29 cellular contexts compared by ENCODE assay signal in genomic region chr7:158842486-158842885, GRCh38. TPM values are rescaled to one million over a fixed set of nuclear protein-coding genes. Genes with fewer than 3 reads are reported as not detected.
A peak's percentile ranks its signal among the peaks of the same experiment; 100 is the strongest.
DNase-seq lines count a peak whose midpoint lies in the region; ATAC-seq and TF ChIP-seq lines count a peak whose summit lies in the region.
"Had no signal": no experiment of that assay in that cellular context is flagged by ENCODE, and none has a peak within 500 bp of the region (broad histone marks: within the 10 kb centered on the region; RNA-seq: fewer than 3 reads in every experiment).

No MANE protein-coding gene starts in this region.

- H3K9me1 ChIP-seq in IMR-90 (ENCODE audit: insufficient read depth, low read length): no peaks in the 10 kb centered on the region

- no peak for TF ChIP-seq CTCF in IMR-90 (conservative IDR thresholded peaks at IDR 0.05; ENCODE audit: low read depth, low read length)

- no peak overlapping the region for H3K14ac ChIP-seq in IMR-90 (replicated peaks; ENCODE audit: low read depth, low read length)

- no peak overlapping the region for H3K4me2 ChIP-seq in IMR-90 (ENCODE audit: low read depth, low read length)
- H3K4me2 ChIP-seq: smooth muscle cell had no signal

- H2BK20ac ChIP-seq in IMR-90 (ENCODE audit: low read depth, low read length): no peak overlapping the region

- H3K4me3 ChIP-seq in CD4-positive, CD25-positive, alpha-beta regulatory T cell (ENCODE audit: low read depth, low read length): no peak overlapping the region
- H3K4me3 ChIP-seq in IMR-90 (ENCODE audit: insufficient read depth, low read depth, low read length): no peak overlapping the region
- H3K4me3 ChIP-seq: esophagus squamous epithelium, GM23248, heart right ventricle, K562, lung, mucosa of descending colon, smooth muscle cell, transverse colon had no signal

- H3K18ac ChIP-seq in IMR-90 (ENCODE audit: low read depth, low read length): no peak overlapping the region

- WGBS in IMR-90 (ENCODE audit: extremely low coverage in 2 of 2, insufficient read length in 1 of 2), 2 experiments: no CpG with 5 or more reads among the region's 4 CpGs

- dilution Hi-C loops in IMR-90 (cut with HindIII; ENCODE audit: low sequenced_read_pairs, unreplicated experiment): no loop called here

- H2AFZ ChIP-seq in IMR-90 (replicated peaks; ENCODE audit: low read length, poor library complexity): peak overlapping the region; percentile 18
- H2AFZ ChIP-seq: GM23248, parathyroid adenoma had no signal

- H3K4ac ChIP-seq in IMR-90 (ENCODE audit: low read depth, low read length): no peak overlapping the region

- no peak overlapping the region for H2BK15ac ChIP-seq in IMR-90 (ENCODE audit: low read depth, low read length)

- H3K9me3 ChIP-seq in CD4-positive, CD25-positive, alpha-beta regulatory T cell (ENCODE audit: control insufficient read depth in 2 of 2, low read length in 2 of 2): no peaks in the 10 kb centered on the region
- no peaks in the 10 kb centered on the region for H3K9me3 ChIP-seq in IMR-90 (ENCODE audit: control insufficient read depth, insufficient read depth, low read length)
- H3K9me3 ChIP-seq: esophagus squamous epithelium, heart right ventricle, mucosa of descending colon, transverse colon had no signal

- no peak overlapping the region for H4K5ac ChIP-seq in IMR-90 (ENCODE audit: low read depth, low read length)

- H2AK9ac ChIP-seq in IMR-90 (replicated peaks; ENCODE audit: low read depth, low read length, poor library complexity): no peak overlapping the region

- CTCF ChIA-PET in activated CD4-positive, alpha-beta T cell treated with anti-CD3 and anti-CD28 coated beads, Interleukin-2, amount 10 ng/mL, durations not matched to agents 7 days and 5 days (lab: Charles Lee): interaction anchor here (0.6 to 2.5 kb wide), 7 partner anchors 8 to 33 kb away, joined by 3 to 9 read pairs (median 3); partner anchors contain the start of genes DYNC2I1 and ESYT2
- CTCF ChIA-PET in IMR-90 (lab: Yijun Ruan, JAX): no interaction called here

- no peak overlapping the region for H4K8ac ChIP-seq in IMR-90 (ENCODE audit: low read depth in 2 of 2, low read length in 2 of 2)

- H3K27me3 Mint-ChIP-seq in activated CD4-positive, alpha-beta T cell treated with anti-CD3 and anti-CD28 coated beads, Interleukin-2, amount 10 ng/mL, durations not matched to agents 7 days and 5 days: peaks cover 2% of the 10 kb centered on the region
- peaks cover 4% of the 10 kb centered on the region for H3K27me3 Mint-ChIP-seq in CD4-positive, CD25-positive, alpha-beta regulatory T cell
- no peaks in the 10 kb centered on the region for H3K27me3 Mint-ChIP-seq in activated naive CD8-positive, alpha-beta T cell treated with anti-CD3 and anti-CD28 coated beads, Interleukin-2, amount 50 U/mL, for 24 hours
- H3K27me3 Mint-ChIP-seq: activated naive CD8-positive, alpha-beta T cell had no signal

- H3K27ac ChIP-seq in CD4-positive, CD25-positive, alpha-beta regulatory T cell (ENCODE audit: insufficient read depth, low read length, poor library complexity, severe bottlenecking): no peak overlapping the region
- no peak overlapping the region for H3K27ac ChIP-seq in IMR-90 (ENCODE audit: insufficient read depth, low read length)
- H3K27ac ChIP-seq: esophagus squamous epithelium, GM23248, heart right ventricle, parathyroid adenoma, transverse colon had no signal

- in situ Hi-C loops in IMR-90 (cut with MboI; ENCODE audit: low sequenced_read_pairs): no loop called here

- H3K36me3 ChIP-seq in CD4-positive, CD25-positive, alpha-beta regulatory T cell (ENCODE audit: control insufficient read depth, insufficient read depth, low read length): no peaks in the 10 kb centered on the region
- H3K36me3 ChIP-seq in IMR-90 (ENCODE audit: control insufficient read depth, insufficient read depth, low read length): no peaks in the 10 kb centered on the region
- H3K36me3 ChIP-seq: esophagus squamous epithelium, heart right ventricle, transverse colon had no signal

- ATAC-seq in CD4-positive, CD25-positive, alpha-beta regulatory T cell (ENCODE audit: low read depth in 2 of 2): peak; percentile 65 to 84
- ATAC-seq in IMR-90 (ENCODE audit: low read depth) (no peak), GM18498 (IDR thresholded peaks at IDR 0.05; ENCODE audit: unreplicated experiment) (no peak)
- ATAC-seq in activated naive CD8-positive, alpha-beta T cell treated with anti-CD3 and anti-CD28 coated beads, Interleukin-2, amount 50 U/mL, for 24 hours: no peak
- ATAC-seq: heart right ventricle, K562, mucosa of descending colon had no signal

- H3K27me3 ChIP-seq in CD4-positive, CD25-positive, alpha-beta regulatory T cell (ENCODE audit: control insufficient read depth, insufficient read depth, low read length): no peaks in the 10 kb centered on the region
- H3K27me3 ChIP-seq in IMR-90 (ENCODE audit: control insufficient read depth, insufficient read depth, low read length): peaks cover 3% of the 10 kb centered on the region; the same call in 1 of the 2 replicates
- H3K27me3 ChIP-seq: esophagus squamous epithelium, heart right ventricle, transverse colon had no signal

- no peak overlapping the region for H2BK5ac ChIP-seq in IMR-90 (ENCODE audit: low read depth, low read length, poor library complexity, severe bottlenecking)

- TF ChIP-seq POLR2A in IMR-90 (IDR thresholded peaks at IDR 0.05; ENCODE audit: low read depth, low read length): no peak

- peaks cover 4% of the 10 kb centered on the region for H3K36me3 Mint-ChIP-seq in activated CD4-positive, alpha-beta T cell treated with anti-CD3 and anti-CD28 coated beads, Interleukin-2, amount 10 ng/mL, durations not matched to agents 7 days and 5 days (ENCODE audit: low read depth)
- no peaks in the 10 kb centered on the region for H3K36me3 Mint-ChIP-seq in CD4-positive, CD25-positive, alpha-beta regulatory T cell
- no peaks in the 10 kb centered on the region for H3K36me3 Mint-ChIP-seq in activated naive CD8-positive, alpha-beta T cell treated with anti-CD3 and anti-CD28 coated beads, Interleukin-2, amount 50 U/mL, for 24 hours (ENCODE audit: low read depth)
- H3K36me3 Mint-ChIP-seq: activated naive CD8-positive, alpha-beta T cell had no signal

- no peak for TF ChIP-seq RAD21 in IMR-90 (IDR thresholded peaks at IDR 0.05; ENCODE audit: low read length)

- no TSS peak for BruUV-seq in IMR-90 (replicated peaks; lab: Mats Ljungman, UMichigan)

- no peak overlapping the region for H3K4me3 Mint-ChIP-seq in activated CD4-positive, alpha-beta T cell treated with anti-CD3 and anti-CD28 coated beads, Interleukin-2, amount 10 ng/mL, durations not matched to agents 7 days and 5 days
- H3K4me3 Mint-ChIP-seq in CD4-positive, CD25-positive, alpha-beta regulatory T cell: no peak overlapping the region
- no peak overlapping the region for H3K4me3 Mint-ChIP-seq in activated naive CD8-positive, alpha-beta T cell treated with anti-CD3 and anti-CD28 coated beads, Interleukin-2, amount 50 U/mL, for 24 hours
- H3K4me3 Mint-ChIP-seq: activated naive CD8-positive, alpha-beta T cell; neural crest cell had no signal

- no peak for DNase-seq in activated CD4-positive, alpha-beta T cell treated with anti-CD3 and anti-CD28 coated beads, Interleukin-2, amount 10 ng/mL, durations not matched to agents 7 days and 5 days
- DNase-seq in activated CD4-positive, alpha-beta T cell treated with anti-CD3 and anti-CD28 coated beads, Interleukin-2, amount 50 U/mL, for 48 hours: no peak
- DNase-seq in CD4-positive, CD25-positive, alpha-beta regulatory T cell: peak in 1 of 3 donors; percentile 63
- DNase-seq in IMR-90 (no peak), NOMO-1 treated with dmso at 0.1 percent for 144 hours (lab: John Stamatoyannopoulos, UW; ENCODE audit: unreplicated experiment) (no peak), RPMI8226 (no peak)
- no peak for DNase-seq in activated naive CD8-positive, alpha-beta T cell treated with anti-CD3 and anti-CD28 coated beads, Interleukin-2, amount 50 U/mL, for 24 hours
- DNase-seq: activated CD4-positive, CD25-positive, alpha-beta regulatory T cell treated with anti-CD3 and anti-CD28 coated beads, Interleukin-2, amount 50 U/mL, for 72 hours; COR-L47; DMS79; esophagus squamous epithelium; foreskin melanocyte; GDM1; GM23248; heart right ventricle; mucosa of descending colon; NCI-H1105 treated with DMSO at 0.1 percent for 48 hours; NCI-H1930; NCI-H2227 treated with DMSO at 0.1 percent for 48 hours; stimulated activated CD4-positive, alpha-beta T cell treated with anti-CD3 and anti-CD28 coated beads, Interleukin-1b, Interleukin-23, amount 100 ng/mL, for 48 hours; SW 1271; transverse colon had no signal

- H3K4me1 Mint-ChIP-seq in activated CD4-positive, alpha-beta T cell treated with anti-CD3 and anti-CD28 coated beads, Interleukin-2, amount 10 ng/mL, durations not matched to agents 7 days and 5 days: peaks cover 24% of the 10 kb centered on the region
- peaks cover 4 to 16% (median 10%) of the 10 kb centered on the region in 4 donors for H3K4me1 Mint-ChIP-seq in CD4-positive, CD25-positive, alpha-beta regulatory T cell
- peaks cover 28% of the 10 kb centered on the region for H3K4me1 Mint-ChIP-seq in activated naive CD8-positive, alpha-beta T cell treated with anti-CD3 and anti-CD28 coated beads, Interleukin-2, amount 50 U/mL, for 24 hours

- intact Hi-C loops in IMR-90 (cut with micrococcal nuclease): no loop called here

- no peak overlapping the region for H3K56ac ChIP-seq in IMR-90 (ENCODE audit: extremely low read depth, insufficient read depth, low read length)

- no peaks in the 10 kb centered on the region for H4K20me1 ChIP-seq in IMR-90 (ENCODE audit: insufficient read depth, low read length)

- H3K4me1 ChIP-seq in CD4-positive, CD25-positive, alpha-beta regulatory T cell (ENCODE audit: control insufficient read depth, insufficient read depth, low read length, poor library complexity, severe bottlenecking): peaks cover 11% of the 10 kb centered on the region
- H3K4me1 ChIP-seq in IMR-90 (ENCODE audit: control insufficient read depth, insufficient read depth, low read length): no peaks in the 10 kb centered on the region
- H3K4me1 ChIP-seq: parathyroid adenoma, transverse colon had no signal

- H3K79me1 ChIP-seq in IMR-90 (ENCODE audit: low read depth in 1 of 2, low read length in 2 of 2): no peaks in the 10 kb centered on the region

- no peaks in the 10 kb centered on the region for H3K9me3 Mint-ChIP-seq in activated CD4-positive, alpha-beta T cell treated with anti-CD3 and anti-CD28 coated beads, Interleukin-2, amount 10 ng/mL, durations not matched to agents 7 days and 5 days
- no peaks in the 10 kb centered on the region for H3K9me3 Mint-ChIP-seq in CD4-positive, CD25-positive, alpha-beta regulatory T cell
- no peaks in the 10 kb centered on the region for H3K9me3 Mint-ChIP-seq in activated naive CD8-positive, alpha-beta T cell treated with anti-CD3 and anti-CD28 coated beads, Interleukin-2, amount 50 U/mL, for 24 hours

- no peak overlapping the region for H2BK120ac ChIP-seq in IMR-90 (ENCODE audit: low read depth, low read length)

- no peak overlapping the region for H3K23ac ChIP-seq in IMR-90 (ENCODE audit: low read depth, low read length)

- H3K27ac Mint-ChIP-seq in activated CD4-positive, alpha-beta T cell treated with anti-CD3 and anti-CD28 coated beads, Interleukin-2, amount 10 ng/mL, durations not matched to agents 7 days and 5 days: peak overlapping the region; percentile 48
- peak overlapping the region; percentile 16 to 96 (median 35) for H3K27ac Mint-ChIP-seq in CD4-positive, CD25-positive, alpha-beta regulatory T cell
- peak overlapping the region; percentile 46 for H3K27ac Mint-ChIP-seq in activated naive CD8-positive, alpha-beta T cell treated with anti-CD3 and anti-CD28 coated beads, Interleukin-2, amount 50 U/mL, for 24 hours

- H2AK5ac ChIP-seq in IMR-90 (ENCODE audit: low read depth, low read length): no peak overlapping the region

- H3K9ac ChIP-seq in IMR-90 (ENCODE audit: low read depth, low read length): no peak overlapping the region
- H3K9ac ChIP-seq: GM23248, parathyroid adenoma had no signal

- H4K91ac ChIP-seq in IMR-90 (ENCODE audit: insufficient read depth, low read depth, low read length): no peak overlapping the region

- POLR2A ChIA-PET in activated CD4-positive, alpha-beta T cell treated with anti-CD3 and anti-CD28 coated beads, Interleukin-2, amount 10 ng/mL, durations not matched to agents 7 days and 5 days (lab: Charles Lee): no interaction called here
- POLR2A ChIA-PET in IMR-90 (lab: Charles Lee; ENCODE audit: unreplicated experiment): no interaction called here

RNA-seq across cellular contexts. Expression of gene ESYT2, which starts 13.2 kb away (rescaled TPM):
- 100 to 1,000 TPM; 116 to 124 TPM for total RNA-seq in activated CD4-positive, alpha-beta T cell treated with anti-CD3 and anti-CD28 coated beads, Interleukin-2, amount 10 ng/mL, durations not matched to agents 7 days and 5 days
- 115 TPM for total RNA-seq in CD4-positive, CD25-positive, alpha-beta regulatory T cell
- polyA plus RNA-seq in CD4-positive, CD25-positive, alpha-beta regulatory T cell: 10 to 100 TPM; 55.3 to 94.3 (median 64.7) TPM
- total RNA-seq in IMR-90 (2012; rRNA removed): 64.4 and 69.9 TPM in 2 replicates
- polyA plus RNA-seq in IMR-90 (2012; rRNA removed): 23.7 and 26.7 TPM in 2 replicates
- polyA plus RNA-seq in IMR-90 (2012; cell fraction: cytosol; rRNA removed): 7.2 and 17.1 TPM in 2 replicates
- 19.8 and 30.4 TPM in 2 replicates for polyA plus RNA-seq in IMR-90 (2012; cell fraction: nucleus; rRNA removed; ENCODE audit: low replicate concordance)

RNA-seq across cellular contexts. Expression of gene DYNC2I1, which starts 13.9 kb away (rescaled TPM):
- 10 to 100 TPM; 10.6 to 13.2 TPM for total RNA-seq in activated CD4-positive, alpha-beta T cell treated with anti-CD3 and anti-CD28 coated beads, Interleukin-2, amount 10 ng/mL, durations not matched to agents 7 days and 5 days
- 9.6 TPM for total RNA-seq in CD4-positive, CD25-positive, alpha-beta regulatory T cell
- 10 to 100 TPM in 3 of 4 donors, 1 to 10 TPM in 1; 8.3 to 13.5 (median 12.6) TPM for polyA plus RNA-seq in CD4-positive, CD25-positive, alpha-beta regulatory T cell
- total RNA-seq in IMR-90 (2012; rRNA removed): 3.9 and 4.5 TPM in 2 replicates
- polyA plus RNA-seq in IMR-90 (2012; rRNA removed): 11.5 and 14.4 TPM in 2 replicates
- polyA plus RNA-seq in IMR-90 (2012; cell fraction: cytosol; rRNA removed): 11.2 and 11.9 TPM in 2 replicates
- polyA plus RNA-seq in IMR-90 (2012; cell fraction: nucleus; rRNA removed; ENCODE audit: low replicate concordance): 34.1 and 83.0 TPM in 2 replicates

Comparison
In these comparisons a context has a peak if more than half of its experiments do, and no peak if none do; other contexts are left out.
1. ATAC-seq: peak in CD4-positive, CD25-positive, alpha-beta regulatory T cell (2 of 2); none in IMR-90 (single experiment), activated naive CD8-positive, alpha-beta T cell treated with anti-CD3 and anti-CD28 coated beads, Interleukin-2, amount 50 U/mL, for 24 hours (single experiment) and GM18498 (single experiment).
2. Peak in every context shown above with its lines, with median percentiles within 50 percentile points of each other: H3K27ac Mint-ChIP-seq.